ENCODE assay signal across 11 cellular contexts in genomic region chr15:57388199-57388863, GRCh38. TPM values are rescaled to one million over a fixed set of nuclear protein-coding genes. Genes with fewer than 3 reads are reported as not detected.
A peak's percentile ranks its signal among the peaks of the same experiment; 100 is the strongest.
DNase-seq lines count a peak whose midpoint lies in the region; ATAC-seq and TF ChIP-seq lines count a peak whose summit lies in the region.
"Had no signal": no experiment of that assay in that cellular context is flagged by ENCODE, and none has a peak within 500 bp of the region (broad histone marks: within the 10 kb centered on the region; RNA-seq: fewer than 3 reads in every experiment).

No MANE protein-coding gene starts in this region.

- no peak for TF ChIP-seq CTCF in GM23338 (conservative IDR thresholded peaks at IDR 0.05; ENCODE audit: low read depth in 2 of 2)
- TF ChIP-seq CTCF in esophagus muscularis mucosa (IDR thresholded peaks at IDR 0.05): no peak
- no peak for TF ChIP-seq CTCF in Caco-2 (IDR thresholded peaks at IDR 0.05; ENCODE audit: insufficient read depth in 1 of 2, low read depth in 1 of 2, low read length in 1 of 2, severe bottlenecking in 1 of 2, unreplicated experiment in 1 of 2)

- no peak for TF ChIP-seq POLR2A in esophagus muscularis mucosa (IDR thresholded peaks at IDR 0.05; ENCODE audit: low read depth)

- DNase-seq in GM23338 (ENCODE audit: low spot score): no peak
- no peak for DNase-seq in esophagus muscularis mucosa (ENCODE audit: extremely low spot score)
- DNase-seq in left lobe of liver (ENCODE audit: low spot score): no peak
- DNase-seq in sciatic nerve (ENCODE audit: low spot score): no peak
- DNase-seq in activated CD4-positive, alpha-beta T cell treated with anti-CD3 and anti-CD28 coated beads, Interleukin-2, amount 10 ng/mL, durations not matched to agents 7 days and 5 days: no peak
- DNase-seq in Caco-2: no peak
- DNase-seq: activated CD4-positive, alpha-beta T cell treated with anti-CD3 and anti-CD28 coated beads, Interleukin-2, amount 10 ng/mL, durations not matched to agents 24 days and 14 days; NCI-H2029 had no signal

- intact Hi-C loops in esophagus muscularis mucosa (cut with DNase I): no loop called here
- intact Hi-C loops in sciatic nerve (cut with DNase I): loop anchor here (5.0 kb wide), 1 partner anchor 39 kb away; no protein-coding TSS in a partner anchor
- intact Hi-C loops in Caco-2 (cut with micrococcal nuclease; ENCODE audit: unreplicated experiment): no loop called here

- POLR2A ChIA-PET in activated CD4-positive, alpha-beta T cell treated with anti-CD3 and anti-CD28 coated beads, Interleukin-2, amount 10 ng/mL, durations not matched to agents 7 days and 5 days (lab: Charles Lee): interaction anchor here (0.6 kb wide), 1 partner anchor 90 kb away, joined by 3 read pairs; no protein-coding TSS in a partner anchor
- POLR2A ChIA-PET in Caco-2 (lab: Charles Lee): no interaction called here

- no peaks in the 10 kb centered on the region for H3K36me3 ChIP-seq in GM23338 (ENCODE audit: insufficient read depth)
- H3K36me3 ChIP-seq in esophagus muscularis mucosa: no peaks in the 10 kb centered on the region
- H3K36me3 ChIP-seq in Caco-2 (ENCODE audit: control insufficient read depth, insufficient read depth, low read length): no peaks in the 10 kb centered on the region
- H3K36me3 ChIP-seq: neutrophil had no signal

- no peak; the same call in 2 of the 3 replicates for ATAC-seq in GM23338
- peak; percentile 61 for ATAC-seq in left lobe of liver
- peak; percentile 74 for ATAC-seq in sciatic nerve
- no peak for ATAC-seq in GM21529 (IDR thresholded peaks at IDR 0.05; ENCODE audit: unreplicated experiment)
- ATAC-seq in GM18907 (IDR thresholded peaks at IDR 0.05; ENCODE audit: unreplicated experiment): no peak

- H3K27ac Mint-ChIP-seq in GM23338: peak overlapping the region; percentile 98
- H3K27ac Mint-ChIP-seq in activated CD4-positive, alpha-beta T cell treated with anti-CD3 and anti-CD28 coated beads, Interleukin-2, amount 10 ng/mL, durations not matched to agents 7 days and 5 days: no peak overlapping the region
- H3K27ac Mint-ChIP-seq in Caco-2 (ENCODE audit: unreplicated experiment): no peak overlapping the region
- H3K27ac Mint-ChIP-seq: activated CD4-positive, alpha-beta T cell treated with anti-CD3 and anti-CD28 coated beads, Interleukin-2, amount 10 ng/mL, durations not matched to agents 24 days and 14 days had no signal

- H3K9me2 ChIP-seq in GM23338 (ENCODE audit: insufficient read depth): no peaks in the 10 kb centered on the region

- H3K9me3 Mint-ChIP-seq in GM23338: no peaks in the 10 kb centered on the region
- H3K9me3 Mint-ChIP-seq in activated CD4-positive, alpha-beta T cell treated with anti-CD3 and anti-CD28 coated beads, Interleukin-2, amount 10 ng/mL, durations not matched to agents 7 days and 5 days: no peaks in the 10 kb centered on the region
- H3K9me3 Mint-ChIP-seq in Caco-2 (ENCODE audit: unreplicated experiment): no peaks in the 10 kb centered on the region
- H3K9me3 Mint-ChIP-seq: activated CD4-positive, alpha-beta T cell treated with anti-CD3 and anti-CD28 coated beads, Interleukin-2, amount 10 ng/mL, durations not matched to agents 24 days and 14 days had no signal

- peaks cover 73% of the 10 kb centered on the region for H3K4me1 Mint-ChIP-seq in GM23338
- H3K4me1 Mint-ChIP-seq in activated CD4-positive, alpha-beta T cell treated with anti-CD3 and anti-CD28 coated beads, Interleukin-2, amount 10 ng/mL, durations not matched to agents 7 days and 5 days: no peaks in the 10 kb centered on the region
- peaks cover 38% of the 10 kb centered on the region for H3K4me1 Mint-ChIP-seq in Caco-2 (ENCODE audit: low read depth, unreplicated experiment)
- H3K4me1 Mint-ChIP-seq: activated CD4-positive, alpha-beta T cell treated with anti-CD3 and anti-CD28 coated beads, Interleukin-2, amount 10 ng/mL, durations not matched to agents 24 days and 14 days had no signal

- H3K4me3 Mint-ChIP-seq in GM23338: peak overlapping the region; percentile 76
- H3K4me3 Mint-ChIP-seq in activated CD4-positive, alpha-beta T cell treated with anti-CD3 and anti-CD28 coated beads, Interleukin-2, amount 10 ng/mL, durations not matched to agents 7 days and 5 days: no peak overlapping the region
- no peak overlapping the region for H3K4me3 Mint-ChIP-seq in Caco-2 (ENCODE audit: unreplicated experiment)
- H3K4me3 Mint-ChIP-seq: activated CD4-positive, alpha-beta T cell treated with anti-CD3 and anti-CD28 coated beads, Interleukin-2, amount 10 ng/mL, durations not matched to agents 24 days and 14 days had no signal

- H3K4me3 ChIP-seq in GM23338 (peak overlapping the region; percentile 51), esophagus muscularis mucosa (no peak overlapping the region), Caco-2 (ENCODE audit: low read depth, low read length) (no peak overlapping the region)

- peak overlapping the region; percentile 78 for H3K4me2 ChIP-seq in GM23338

- peaks cover 4% of the 10 kb centered on the region; the same call in 1 of the 2 replicates for H4K20me1 ChIP-seq in GM23338 (replicated peaks; ENCODE audit: insufficient read depth)

- peaks cover 24% of the 10 kb centered on the region for H3F3A ChIP-seq in GM23338 (replicated peaks; ENCODE audit: low read depth)

- no peak overlapping the region for H2AFZ ChIP-seq in GM23338

- CTCF ChIA-PET in activated CD4-positive, alpha-beta T cell treated with anti-CD3 and anti-CD28 coated beads, Interleukin-2, amount 10 ng/mL, durations not matched to agents 7 days and 5 days (lab: Charles Lee): interaction anchor here (0.6 kb wide), 1 partner anchor 23 kb away, joined by 3 read pairs; no protein-coding TSS in a partner anchor
- CTCF ChIA-PET in Caco-2 (lab: Charles Lee): interaction anchor here (0.5 kb wide), 1 partner anchor 12 kb away, joined by 3 read pairs; the partner anchor contains the start of gene CGNL1

- peak overlapping the region; percentile 98 for H3K27ac ChIP-seq in GM23338 (ENCODE audit: low read depth)
- peak overlapping the region; percentile 73 to 79 (median 78) for H3K27ac ChIP-seq in esophagus muscularis mucosa (replicated peaks in 1 of 4)
- H3K27ac ChIP-seq: neutrophil had no signal

- H3K27me3 Mint-ChIP-seq in GM23338 (ENCODE audit: insufficient read depth, low read depth, poor library complexity) (no peaks in the 10 kb centered on the region), Caco-2 (ENCODE audit: insufficient read depth, unreplicated experiment) (no peaks in the 10 kb centered on the region)
- H3K27me3 Mint-ChIP-seq in activated CD4-positive, alpha-beta T cell treated with anti-CD3 and anti-CD28 coated beads, Interleukin-2, amount 10 ng/mL, durations not matched to agents 7 days and 5 days: peaks cover 5% of the 10 kb centered on the region

- WGBS in esophagus muscularis mucosa: 66% methylated on average over 11 of the region's 11 CpGs

- peaks cover 78% of the 10 kb centered on the region for H3K79me2 ChIP-seq in GM23338 (replicated peaks; ENCODE audit: insufficient read depth)

- H3K4me1 ChIP-seq in GM23338 (ENCODE audit: insufficient read depth) (peaks cover 65% of the 10 kb centered on the region), esophagus muscularis mucosa (peaks cover 23 to 60% (median 52%) of the 10 kb centered on the region in 4 donors), Caco-2 (peaks cover 31% of the 10 kb centered on the region)

- no peaks in the 10 kb centered on the region for H3K9me3 ChIP-seq in esophagus muscularis mucosa
- H3K9me3 ChIP-seq in Caco-2: no peaks in the 10 kb centered on the region
- H3K9me3 ChIP-seq: neutrophil had no signal

- no peak for TF ChIP-seq EP300 in esophagus muscularis mucosa (IDR thresholded peaks at IDR 0.05)

- H3K36me3 Mint-ChIP-seq in GM23338 (ENCODE audit: low read depth): peaks cover 25% of the 10 kb centered on the region
- H3K36me3 Mint-ChIP-seq in activated CD4-positive, alpha-beta T cell treated with anti-CD3 and anti-CD28 coated beads, Interleukin-2, amount 10 ng/mL, durations not matched to agents 7 days and 5 days (ENCODE audit: low read depth): no peaks in the 10 kb centered on the region
- H3K36me3 Mint-ChIP-seq in Caco-2 (ENCODE audit: insufficient read depth, unreplicated experiment): no peaks in the 10 kb centered on the region

- H3K27me3 ChIP-seq in GM23338 (ENCODE audit: insufficient read depth) (no peaks in the 10 kb centered on the region), esophagus muscularis mucosa (no peaks in the 10 kb centered on the region), Caco-2 (replicated peaks; ENCODE audit: control insufficient read depth, insufficient read depth, low read length) (no peaks in the 10 kb centered on the region)
- H3K27me3 ChIP-seq: neutrophil had no signal

- BruUV-seq in Caco-2 (replicated peaks; lab: Mats Ljungman, UMichigan): no TSS peak

TF ChIP-seq in GM23338, 12 proteins besides CTCF, POLR2A, EP300 and RAD21 (continues in another document):
- TF ChIP-seq CREB1 (CRISPR knock-in tag; IDR thresholded peaks at IDR 0.05; ENCODE audit: low read depth) (no peak), EZH2phosphoT487 (IDR thresholded peaks at IDR 0.05; ENCODE audit: unreplicated experiment) (no peak)

RNA-seq across cellular contexts. Expression of gene CGNL1, which starts 12.0 kb away (rescaled TPM):
- total RNA-seq in GM23338 (2014; rRNA removed; shearing (Covaris generic)): 57.8 and 58.0 TPM in 2 replicates
- 19.4 and 20.0 TPM in 2 replicates for polyA plus RNA-seq in GM23338 (2016; fragmentation: Nextera tagmentation; extraction: Ambion mirVana)
- total RNA-seq in esophagus muscularis mucosa: 10 to 100 TPM in 2 of 4 donors, 1 to 10 TPM in 2; 9.6 to 21.3 (median 13.1) TPM
- 42.9 TPM for total RNA-seq in left lobe of liver
- total RNA-seq in sciatic nerve: 38.1 TPM
- total RNA-seq in activated CD4-positive, alpha-beta T cell treated with anti-CD3 and anti-CD28 coated beads, Interleukin-2, amount 10 ng/mL, durations not matched to agents 7 days and 5 days: not detected
- total RNA-seq in Caco-2 (2022): 8.3 and 9.4 TPM in 2 replicates
- total RNA-seq: activated CD4-positive, alpha-beta T cell treated with anti-CD3 and anti-CD28 coated beads, Interleukin-2, amount 10 ng/mL, durations not matched to agents 24 days and 14 days had no signal

Comparison
In these comparisons a context has a peak if more than half of its experiments do, and no peak if none do; other contexts are left out.
1. ATAC-seq: peak in left lobe of liver (single experiment) and sciatic nerve (single experiment); none in GM23338 (single experiment), GM21529 (single experiment) and GM18907 (single experiment).